14 cellular contexts compared by ENCODE assay signal in the genomic region with DNA sequence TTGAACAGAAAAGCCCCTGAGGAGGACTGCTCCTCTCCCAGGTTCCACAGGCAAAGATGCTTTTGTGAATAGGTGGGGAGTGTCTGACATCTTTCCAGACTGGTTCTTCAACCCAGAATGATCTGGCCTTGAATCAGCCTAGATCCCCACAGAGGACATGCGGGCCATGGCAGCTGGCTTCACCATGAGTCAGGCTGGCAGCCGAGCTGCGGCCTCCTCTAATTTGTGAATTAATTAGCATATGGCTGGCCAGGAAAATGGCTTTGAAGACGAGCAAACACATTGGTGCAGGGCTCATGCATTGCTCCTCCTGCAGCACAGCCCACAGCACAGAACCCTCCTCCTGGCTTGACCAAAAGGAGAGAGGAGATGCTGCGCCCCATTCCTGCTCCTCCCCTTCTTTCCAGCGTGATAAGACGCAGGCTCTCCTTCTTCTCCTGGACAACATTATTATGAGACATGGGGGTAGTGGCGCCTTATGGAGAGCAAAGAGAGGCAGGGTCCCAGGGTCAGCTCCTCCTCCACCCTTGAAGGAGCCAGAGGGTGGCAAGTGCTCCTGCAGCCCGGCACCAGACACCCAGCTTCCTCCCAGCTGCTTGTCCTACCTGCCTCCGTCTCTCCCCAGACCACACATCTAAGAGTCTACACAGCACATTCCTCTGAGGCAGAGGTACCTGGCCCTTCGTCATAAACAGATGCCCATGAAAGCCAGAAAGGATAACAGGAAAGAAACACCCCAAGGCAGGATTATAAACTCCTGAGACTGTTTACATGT.
DNase-seq lines count a peak whose midpoint lies in the region; ATAC-seq and TF ChIP-seq lines count a peak whose summit lies in the region.
"Had no signal": no experiment of that assay in that cellular context is flagged by ENCODE, and none has a peak within 500 bp of the region (broad histone marks: within the 10 kb centered on the region; RNA-seq: fewer than 3 reads in every experiment).

No MANE protein-coding gene starts in this region.

- H3K9me3 ChIP-seq in SK-N-SH (no peaks in the 10 kb centered on the region), stomach smooth muscle (ENCODE audit: control insufficient read depth in 2 of 2, low read length in 2 of 2) (no peaks in the 10 kb centered on the region)
- H3K9me3 ChIP-seq: Caco-2 had no signal

- ATAC-seq in SK-N-SH treated with all-trans-retinoic acid at 6 μM for 48 hours (peak; percentile 62), HG03095 (IDR thresholded peaks at IDR 0.05; ENCODE audit: unreplicated experiment) (no peak), GM21737 (IDR thresholded peaks at IDR 0.05; ENCODE audit: unreplicated experiment) (no peak), HG03521 (IDR thresholded peaks at IDR 0.05; ENCODE audit: unreplicated experiment) (no peak)

- TF ChIP-seq EP300 in SK-N-SH (IDR thresholded peaks at IDR 0.05; ENCODE audit: borderline replicate concordance in 1 of 2, low read depth in 1 of 2, low read length in 1 of 2): no peak

- H2AFZ ChIP-seq in SK-N-SH (ENCODE audit: low read depth): no peak overlapping the region

- H3K27ac ChIP-seq in SK-N-SH (ENCODE audit: low read depth in 2 of 2, low read length in 1 of 2) (no peak overlapping the region), stomach smooth muscle (ENCODE audit: low read length) (peak overlapping the region; percentile 80)

- TF ChIP-seq CTCF in SK-N-SH (IDR thresholded peaks at IDR 0.05): no peak

- H3K4me1 ChIP-seq in SK-N-SH (ENCODE audit: control insufficient read depth in 1 of 2, insufficient read depth in 2 of 2, low read depth in 1 of 2, low read length in 1 of 2): no peaks in the 10 kb centered on the region; a peak in 1 of 4 replicates
- peaks cover 63% of the 10 kb centered on the region for H3K4me1 ChIP-seq in stomach smooth muscle (ENCODE audit: control insufficient read depth, insufficient read depth, low read length)
- H3K4me1 ChIP-seq: Caco-2 had no signal

- DNase-seq in SK-N-SH (no peak), T1000 (lab: John Stamatoyannopoulos, UW) (peak; percentile 38), fibroblast of peridontal ligament (ENCODE audit: extremely low read depth) (peak; percentile 18)
- DNase-seq: 8988T, Caco-2, KBM-7, naive B cell, NCI-H2107, T-helper 2 cell had no signal

- H3K4me3 ChIP-seq in SK-N-SH (ENCODE audit: low read depth in 2 of 2, low read length in 1 of 2): no peak overlapping the region
- no peak overlapping the region for H3K4me3 ChIP-seq in stomach smooth muscle (ENCODE audit: low read length in 2 of 2)

- H4K20me1 ChIP-seq in SK-N-SH (ENCODE audit: insufficient read depth): no peaks in the 10 kb centered on the region

- TF ChIP-seq RAD21 in SK-N-SH (IDR thresholded peaks at IDR 0.05; ENCODE audit: low read length): no peak

- H3K9ac ChIP-seq in SK-N-SH: no peak overlapping the region
- no peak overlapping the region for H3K9ac ChIP-seq in stomach smooth muscle (ENCODE audit: low read length in 2 of 2)

- no peaks in the 10 kb centered on the region for H3F3A ChIP-seq in SK-N-SH (replicated peaks; ENCODE audit: insufficient read depth)

- H3K36me3 ChIP-seq in SK-N-SH (replicated peaks in 1 of 2; ENCODE audit: control insufficient read depth in 1 of 2, insufficient read depth in 2 of 2, low read length in 1 of 2): no peaks in the 10 kb centered on the region
- no peaks in the 10 kb centered on the region for H3K36me3 ChIP-seq in stomach smooth muscle (ENCODE audit: control insufficient read depth in 2 of 2, insufficient read depth in 2 of 2, low read length in 2 of 2)

- POLR2A ChIA-PET in SK-N-SH (lab: Yijun Ruan, JAX): no interaction called here

- no peaks in the 10 kb centered on the region for H3K9me2 ChIP-seq in SK-N-SH

- H3K27me3 ChIP-seq in SK-N-SH (ENCODE audit: insufficient read depth): peaks cover 4% of the 10 kb centered on the region; the same call in 1 of the 2 replicates
- no peaks in the 10 kb centered on the region for H3K27me3 ChIP-seq in stomach smooth muscle (ENCODE audit: control insufficient read depth in 1 of 2, insufficient read depth in 2 of 2, low read length in 2 of 2)

- no peaks in the 10 kb centered on the region for H3K79me2 ChIP-seq in SK-N-SH (ENCODE audit: insufficient read depth)

- WGBS in SK-N-SH (ENCODE audit: low lambda C conversion rate): 60% methylated on average over 11 of the region's 11 CpGs

- no peak overlapping the region for H3K4me2 ChIP-seq in SK-N-SH

- CTCF ChIA-PET in SK-N-SH (lab: Yijun Ruan, JAX): no interaction called here

TF ChIP-seq in SK-N-SH treated with all-trans-retinoic acid at 6 μM for 48 hours, 23 proteins besides CTCF, POLR2A, EP300 and RAD21:
- TF ChIP-seq BACH2 (CRISPR knock-in tag; IDR thresholded peaks at IDR 0.05; ENCODE audit: borderline replicate concordance) (no peak), TCF4 (CRISPR knock-in tag; IDR thresholded peaks at IDR 0.05; ENCODE audit: borderline replicate concordance) (no peak), TOX (CRISPR knock-in tag; IDR thresholded peaks at IDR 0.05; ENCODE audit: borderline replicate concordance) (no peak), ZFP30 (CRISPR knock-in tag; IDR thresholded peaks at IDR 0.05) (no peak), ARNTL (CRISPR knock-in tag; IDR thresholded peaks at IDR 0.05; ENCODE audit: borderline replicate concordance, low read depth) (no peak), OSR1 (CRISPR knock-in tag; IDR thresholded peaks at IDR 0.05) (no peak), SNAI2 (CRISPR knock-in tag; IDR thresholded peaks at IDR 0.05) (no peak)

TF ChIP-seq in SK-N-SH, 30 proteins besides CTCF, POLR2A, EP300 and RAD21:
- TF ChIP-seq SIN3A (IDR thresholded peaks at IDR 0.05; ENCODE audit: borderline replicate concordance, low read depth, low read length) (no peak), JUND (IDR thresholded peaks at IDR 0.05) (no peak)
